In the genomic region with DNA sequence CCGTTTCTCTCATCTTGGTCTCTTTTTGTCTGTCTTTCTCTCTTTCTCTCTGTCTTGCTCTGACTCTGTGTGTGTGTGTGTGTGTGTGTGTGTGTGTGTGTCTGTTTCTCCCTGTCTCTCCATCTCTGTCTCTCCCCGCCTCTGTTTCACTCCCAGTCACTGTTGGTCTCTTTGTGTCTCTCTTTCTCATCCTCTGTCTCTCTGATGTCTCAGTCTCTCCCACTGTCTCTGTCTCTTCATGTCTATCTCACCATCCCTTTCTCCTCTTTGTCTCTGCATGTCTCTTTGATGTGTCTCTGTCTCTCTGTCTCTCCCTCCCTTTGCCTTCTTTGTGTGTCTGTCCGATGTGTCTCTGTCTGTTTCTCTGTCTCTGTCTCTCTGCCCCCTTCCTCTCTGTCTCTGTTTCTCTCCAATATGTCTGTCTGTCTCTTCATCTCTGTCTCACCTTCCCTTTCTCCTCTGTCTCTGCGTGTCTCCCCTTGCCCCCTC, we compare ENCODE assay signal across 8 cellular contexts. TPM values are rescaled to one million over a fixed set of nuclear protein-coding genes. Genes with fewer than 3 reads are reported as not detected.
DNase-seq lines count a peak whose midpoint lies in the region; ATAC-seq and TF ChIP-seq lines count a peak whose summit lies in the region.

No MANE protein-coding gene starts in this region.

- DNase-seq in SJSA1 (ENCODE audit: low read depth in 1 of 2, low spot score in 2 of 2) (peak in 1 of 2 experiments; percentile 40), fibroblast of gingiva (ENCODE audit: low read depth) (peak; percentile 53), sigmoid colon (no peak), OCI-M1 (lab: John Stamatoyannopoulos, UW) (no peak), NCI-H446 (lab: John Stamatoyannopoulos, UW) (no peak)

- H3K27ac ChIP-seq in SJSA1: peak overlapping the region; percentile 7; the same call in 1 of the 2 replicates
- peak overlapping the region; percentile 98 to 100 (median 100) for H3K27ac ChIP-seq in sigmoid colon

- H3K4me1 ChIP-seq in ES-I3 (ENCODE audit: insufficient read depth, low read length) (no peaks in the 10 kb centered on the region; the same call in 1 of the 2 replicates), SJSA1 (replicated peaks) (peaks cover 39% of the 10 kb centered on the region), sigmoid colon (peaks cover 0 to 79% (median 68%) of the 10 kb centered on the region in 4 donors)

- H3K36me3 ChIP-seq in ES-I3 (ENCODE audit: insufficient read depth, low read length) (no peaks in the 10 kb centered on the region), SJSA1 (peaks cover 39% of the 10 kb centered on the region), sigmoid colon (no peaks in the 10 kb centered on the region)

- H3K27me3 ChIP-seq in SJSA1 (replicated peaks) (no peaks in the 10 kb centered on the region), sigmoid colon (no peaks in the 10 kb centered on the region)

- WGBS in sigmoid colon, 2 donors: 47 to 69% methylated on average over 4 of the region's 4 CpGs

- no peak for TF ChIP-seq POLR2A in sigmoid colon (IDR thresholded peaks at IDR 0.05)

- TF ChIP-seq EP300 in sigmoid colon (IDR thresholded peaks at IDR 0.05): no peak

- ATAC-seq in GM18873 (IDR thresholded peaks at IDR 0.05; ENCODE audit: low FRiP score, unreplicated experiment) (no peak), GM18868 (IDR thresholded peaks at IDR 0.05; ENCODE audit: unreplicated experiment) (no peak)

- H3K9me3 ChIP-seq in ES-I3 (ENCODE audit: control insufficient read depth, insufficient read depth, low read length) (no peaks in the 10 kb centered on the region; the same call in 1 of the 2 replicates), SJSA1 (replicated peaks) (0 out of 2 replicates have a peak, but pooled peaks cover 3% of the 10 kb centered on the region), sigmoid colon (no peaks in the 10 kb centered on the region)

- TF ChIP-seq CTCF in sigmoid colon (IDR thresholded peaks at IDR 0.05): no peak

- H3K9ac ChIP-seq in ES-I3 (ENCODE audit: low read depth, low read length): peak overlapping the region; percentile 48; the same call in 1 of the 2 replicates

- intact Hi-C loops in sigmoid colon (cut with DNase I): loop anchor here (2.0 to 5.0 kb wide), 2 partner anchors 40 to 83 kb away; no protein-coding TSS in a partner anchor

- H3K4me3 ChIP-seq in SJSA1 (peak overlapping the region; percentile 74), sigmoid colon (peak overlapping the region; percentile 97 to 100 (median 99))

RNA-seq across cellular contexts. Expression of gene NFIC, which starts 2.5 kb away (rescaled TPM):
- 19.9 and 27.6 TPM in 2 replicates for total RNA-seq in SJSA1 (2014; rRNA removed; shearing (Covaris generic))
- total RNA-seq in sigmoid colon: 100 to 1,000 TPM in 1 of 4 donors, 10 to 100 TPM in 3; 63.2 to 114 (median 74.2) TPM
- polyA plus RNA-seq in sigmoid colon: 10 to 100 TPM in 2 of 3 donors, 1 to 10 TPM in 1; 9.0 to 45.7 (median 10.2) TPM
